ENCODE assay signal across 8 cellular contexts in the genomic region with DNA sequence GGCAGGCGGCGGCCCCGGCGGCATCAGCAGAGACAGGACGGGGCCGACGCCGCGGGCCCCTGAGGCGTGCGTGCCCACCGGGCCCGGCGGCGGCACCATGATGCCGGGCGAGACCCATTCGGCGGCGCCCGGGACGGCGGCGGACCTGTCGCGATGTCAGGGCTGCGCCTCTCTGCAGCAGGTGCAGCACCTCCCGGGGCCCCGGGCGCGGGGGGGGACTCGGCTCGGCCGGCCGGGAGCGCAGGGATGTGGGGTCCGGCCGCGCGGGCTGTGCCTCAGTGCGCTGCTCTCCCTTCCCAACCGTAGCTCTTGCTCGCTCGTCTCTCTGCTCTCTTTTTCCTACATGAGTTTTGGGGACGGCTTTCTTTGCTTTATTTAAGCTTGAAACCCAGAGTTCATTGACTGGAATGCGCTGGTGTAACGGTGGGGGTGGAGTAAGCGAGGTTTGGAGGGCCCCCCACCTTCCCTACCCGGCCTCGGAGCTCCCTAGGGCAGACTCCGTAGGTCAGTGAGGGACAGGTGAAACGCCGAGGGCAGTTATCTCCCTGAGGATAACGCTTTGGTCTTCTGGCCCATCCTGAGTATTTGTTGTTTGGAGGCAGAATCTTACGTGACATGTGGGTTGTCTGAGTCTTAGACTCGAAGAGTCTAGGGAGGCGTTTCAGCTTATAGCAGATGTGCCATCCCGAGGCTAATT. TPM values are rescaled to one million over a fixed set of nuclear protein-coding genes. Genes with fewer than 3 reads are reported as not detected.
DNase-seq lines count a peak whose midpoint lies in the region; ATAC-seq and TF ChIP-seq lines count a peak whose summit lies in the region.

No MANE protein-coding gene starts in this region.

- H3K79me2 ChIP-seq in parathyroid adenoma: peaks cover 53% of the 10 kb centered on the region

- peak overlapping the region; percentile 25 for H3K9ac ChIP-seq in parathyroid adenoma

- TF ChIP-seq CTCF in parathyroid adenoma (IDR thresholded peaks at IDR 0.05): no peak

- no peaks in the 10 kb centered on the region for H3K27me3 ChIP-seq in SJSA1 (replicated peaks)
- H3K27me3 ChIP-seq in parathyroid adenoma (ENCODE audit: control insufficient read depth, insufficient read depth, low read length): no peaks in the 10 kb centered on the region

- H3K4me3 ChIP-seq in SJSA1 (peak overlapping the region; percentile 98), parathyroid adenoma (ENCODE audit: low read depth, low read length) (peak overlapping the region; percentile 69)

- peak overlapping the region; percentile 99 for H3K27ac ChIP-seq in SJSA1
- H3K27ac ChIP-seq in parathyroid adenoma: peak overlapping the region; percentile 99

- H3K36me3 ChIP-seq in SJSA1 (peaks cover 17% of the 10 kb centered on the region), parathyroid adenoma (ENCODE audit: control insufficient read depth, insufficient read depth, low read length) (no peaks in the 10 kb centered on the region)

- H3K4me1 ChIP-seq in SJSA1 (replicated peaks) (peaks cover 34% of the 10 kb centered on the region), parathyroid adenoma (peaks cover 34% of the 10 kb centered on the region)

- H3K9me3 ChIP-seq in SJSA1 (replicated peaks) (peaks cover 3% of the 10 kb centered on the region; the same call in 1 of the 2 replicates), parathyroid adenoma (ENCODE audit: control insufficient read depth, low read length) (no peaks in the 10 kb centered on the region)

- DNase-seq in stimulated activated CD4-positive, alpha-beta T cell treated with anti-CD3 and anti-CD28 coated beads, Interleukin-15, amount 100 ng/mL, for 24 hours: peak; percentile 7
- DNase-seq in stimulated activated CD4-positive, alpha-beta T cell treated with anti-CD3 and anti-CD28 coated beads, Interleukin-4, amount 100 ng/mL, for 1 hour: no peak
- DNase-seq in SJSA1 (ENCODE audit: low read depth in 1 of 2, low spot score in 2 of 2) (peak in 1 of 2 experiments; percentile 75), middle frontal gyrus (ENCODE audit: extremely low spot score, low spot score) (no peak), NCI-H1417 (lab: John Stamatoyannopoulos, UW) (no peak)

- H3K4me2 ChIP-seq in parathyroid adenoma (ENCODE audit: low read length): peak overlapping the region; percentile 91

- H2AFZ ChIP-seq in parathyroid adenoma: peak overlapping the region; percentile 98

- ATAC-seq in HG02943 (IDR thresholded peaks at IDR 0.05; ENCODE audit: low read depth, unreplicated experiment) (peak; percentile 3), esophagus mucosa (peak; percentile 6)

RNA-seq across cellular contexts. Expression of a gene that starts 0.5 kb away (rescaled TPM):
- 25.4 and 32.8 TPM in 2 replicates for total RNA-seq in SJSA1 (2014; rRNA removed; shearing (Covaris generic))
- 10.8 TPM for total RNA-seq in esophagus mucosa
